ENCODE assay signal across 28 cellular contexts in the genomic region with DNA sequence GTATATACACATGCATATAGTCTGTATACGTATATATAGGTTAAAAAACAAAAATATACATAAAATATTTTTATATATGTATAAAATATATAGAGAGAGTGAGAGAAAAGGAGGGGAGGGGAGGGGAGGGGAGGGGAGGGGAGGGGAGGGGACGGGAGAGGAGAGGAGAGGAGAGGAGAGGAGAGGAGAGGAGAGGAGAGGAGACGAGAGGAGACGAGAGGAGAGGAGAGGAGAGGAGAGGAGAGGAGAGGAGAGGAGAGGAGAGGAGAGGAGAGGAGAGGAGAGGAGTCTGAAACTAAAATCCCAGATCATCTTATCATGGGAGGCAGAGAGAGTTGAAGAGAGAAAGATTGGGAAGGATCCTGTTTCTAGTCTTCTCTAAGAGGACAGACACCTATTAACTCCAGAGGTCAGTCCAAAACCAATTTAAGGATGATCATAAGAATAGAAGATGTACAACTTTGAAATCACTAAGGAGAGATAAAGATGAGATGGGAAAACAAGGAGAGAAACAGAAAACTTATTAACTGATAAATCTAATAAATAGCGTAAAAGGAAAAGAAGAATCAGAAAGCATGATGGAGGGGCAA.
"Had no signal": no experiment of that assay in that cellular context is flagged by ENCODE, and none has a peak within 500 bp of the region (broad histone marks: within the 10 kb centered on the region; RNA-seq: fewer than 3 reads in every experiment).

No MANE protein-coding gene starts in this region.

- DNase-seq: colonic mucosa; cortex of kidney; dermis blood vessel endothelial cell; dorsolateral prefrontal cortex; effector CD4-positive, alpha-beta T cell; effector CD8-positive, alpha-beta T cell; effector memory CD4-positive, alpha-beta T cell; effector memory CD8-positive, alpha-beta T cell; endodermal cell; erythroblast; esophagus squamous epithelium; foreskin fibroblast; foreskin keratinocyte; foreskin melanocyte; gastrocnemius medialis; glutamatergic neuron; head of caudate nucleus; heart left ventricle; heart right ventricle had no signal

- H3K27me3 ChIP-seq: colonic mucosa, dorsolateral prefrontal cortex, esophagus muscularis mucosa, esophagus squamous epithelium, foreskin keratinocyte, gastrocnemius medialis, gastroesophageal sphincter, heart left ventricle, heart right ventricle had no signal

- H3K4me3 Mint-ChIP-seq: dendritic cell treated with granulocyte-macrophage colony-stimulating factor and Interleukin-4, amounts not matched to agents 40 ng/mL and 50 ng/mL, for 4 days; effector memory CD8-positive, alpha-beta T cell; endodermal cell had no signal

- H3K36me3 ChIP-seq: colonic mucosa had no signal

- H3K27ac Mint-ChIP-seq: dendritic cell treated with granulocyte-macrophage colony-stimulating factor and Interleukin-4, amounts not matched to agents 40 ng/mL and 50 ng/mL, for 4 days; effector memory CD8-positive, alpha-beta T cell; endodermal cell had no signal

- H3K9me3 ChIP-seq: colonic mucosa, esophagus muscularis mucosa, esophagus squamous epithelium, gastrocnemius medialis, gastroesophageal sphincter, heart left ventricle, heart right ventricle had no signal

- H3K27me3 Mint-ChIP-seq: dendritic cell treated with granulocyte-macrophage colony-stimulating factor and Interleukin-4, amounts not matched to agents 40 ng/mL and 50 ng/mL, for 4 days; effector memory CD8-positive, alpha-beta T cell had no signal

- H3K9me3 Mint-ChIP-seq: dendritic cell treated with granulocyte-macrophage colony-stimulating factor and Interleukin-4, amounts not matched to agents 40 ng/mL and 50 ng/mL, for 4 days; effector memory CD8-positive, alpha-beta T cell had no signal

- ATAC-seq: effector memory CD8-positive, alpha-beta T cell; esophagus mucosa; foreskin keratinocyte; gastrocnemius medialis; gastroesophageal sphincter; heart left ventricle; heart right ventricle had no signal

- H3K4me1 ChIP-seq: colonic mucosa, esophagus squamous epithelium, foreskin keratinocyte, gastrocnemius medialis had no signal

- FAIRE-seq: colon, endothelial cell of umbilical vein, frontal cortex had no signal

- H3K27ac ChIP-seq: colonic mucosa, coronary artery, dorsolateral prefrontal cortex, epithelial cell of prostate, esophagus muscularis mucosa, esophagus squamous epithelium, foreskin keratinocyte, gastrocnemius medialis, gastroesophageal sphincter, heart left ventricle, heart right ventricle had no signal

- H3K4me3 ChIP-seq: colonic mucosa, coronary artery, dorsolateral prefrontal cortex, esophagus muscularis mucosa, esophagus squamous epithelium, gastrocnemius medialis, gastroesophageal sphincter, heart left ventricle, heart right ventricle had no signal
